Comparison of ENCODE assay signal across 17 cellular contexts in the genomic region with DNA sequence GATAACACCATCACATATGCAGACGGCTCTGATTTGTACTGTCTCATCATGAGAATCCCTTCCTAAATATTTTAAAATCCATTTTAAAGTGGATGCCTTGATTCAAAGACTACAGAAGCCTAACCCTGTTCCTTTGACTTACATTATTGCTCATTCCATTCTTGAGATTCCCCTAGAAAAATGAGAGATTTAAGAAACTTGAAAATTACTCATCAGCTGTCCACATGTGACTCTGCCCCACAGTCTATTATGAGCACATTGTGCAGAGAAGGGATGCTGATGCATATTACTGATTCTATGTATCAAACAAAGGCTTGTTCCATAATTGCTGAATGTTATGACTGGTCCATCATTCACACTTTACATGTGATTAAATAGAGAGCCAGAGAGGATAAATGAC.
"Had no signal": no experiment of that assay in that cellular context is flagged by ENCODE, and none has a peak within 500 bp of the region (broad histone marks: within the 10 kb centered on the region; RNA-seq: fewer than 3 reads in every experiment).

No MANE protein-coding gene starts in this region.

- H3K4me3 ChIP-seq: colonic mucosa, lung, prostate gland, sigmoid colon, thoracic aorta had no signal

- H3K27ac ChIP-seq: colonic mucosa, prostate gland, sigmoid colon, thoracic aorta had no signal

- FAIRE-seq: bronchial epithelial cell, endothelial cell of umbilical vein, urothelium cell line had no signal

- H3K4me1 ChIP-seq: colonic mucosa, prostate gland, sigmoid colon had no signal

- H3K27me3 ChIP-seq: colonic mucosa, sigmoid colon had no signal

- DNase-seq: activated CD4-positive, alpha-beta T cell treated with anti-CD3 and anti-CD28 coated beads, Interleukin-2, amount 50 U/mL, for 1 hour; activated CD4-positive, CD25-positive, alpha-beta regulatory T cell; colonic mucosa; effector CD4-positive, alpha-beta T cell; hippocampal formation; naive thymus-derived CD8-positive, alpha-beta T cell; nucleus accumbens; sigmoid colon; stimulated activated CD4-positive, alpha-beta T cell treated with anti-CD3 and anti-CD28 coated beads, Interleukin-4, amount 100 ng/mL, for 1 hour; stimulated activated CD8-positive, alpha-beta memory T cell treated with anti-CD3 and anti-CD28 coated beads, Interleukin-4, amount 100 ng/mL, for 48 hours; stimulated activated naive CD8-positive, alpha-beta T cell treated with anti-CD3 and anti-CD28 coated beads, Interleukin-15, amount 100 ng/mL, for 72 hours had no signal

- ATAC-seq: naive thymus-derived CD8-positive, alpha-beta T cell; stimulated activated naive CD8-positive, alpha-beta T cell treated with anti-CD3 and anti-CD28 coated beads, Interleukin-15, amount 100 ng/mL, for 72 hours had no signal

- H3K36me3 ChIP-seq: colonic mucosa, prostate gland, sigmoid colon, thoracic aorta had no signal

- H3K9me3 ChIP-seq: colonic mucosa, prostate gland, sigmoid colon, thoracic aorta had no signal
